Comparison of ENCODE assay signal across 15 cellular contexts in genomic region chr3:58175098-58175428, GRCh38. TPM values are rescaled to one million over a fixed set of nuclear protein-coding genes. Genes with fewer than 3 reads are reported as not detected.
DNase-seq lines count a peak whose midpoint lies in the region; ATAC-seq and TF ChIP-seq lines count a peak whose summit lies in the region.
"Had no signal": no experiment of that assay in that cellular context is flagged by ENCODE, and none has a peak within 500 bp of the region (broad histone marks: within the 10 kb centered on the region; RNA-seq: fewer than 3 reads in every experiment).

No MANE protein-coding gene starts in this region.

- TF ChIP-seq EP300 in esophagus muscularis mucosa (IDR thresholded peaks at IDR 0.05), result no peak

- intact Hi-C loops in PC-3 (cut with micrococcal nuclease), result loop anchor here (5.0 kb wide), 1 partner anchor 223 kb away; no protein-coding TSS in a partner anchor
- intact Hi-C loops in esophagus muscularis mucosa (cut with DNase I), result loop anchor here (5.0 to 10.0 kb wide), 2 partner anchors 42 to 300 kb away; no protein-coding TSS in a partner anchor

- H3K27ac Mint-ChIP-seq in T-cell, result no peak overlapping the region
- H3K27ac Mint-ChIP-seq: activated naive CD8-positive, alpha-beta T cell had no signal

- H3K4me1 ChIP-seq in PC-3 (ENCODE audit: insufficient read depth, low read length) (peaks cover 24% of the 10 kb centered on the region), esophagus muscularis mucosa (peaks cover 39 to 66% (median 52%) of the 10 kb centered on the region in 4 donors), neuron (ENCODE audit: insufficient read depth, low read length) (peaks cover 11% of the 10 kb centered on the region)

- CTCF ChIA-PET in AG04450 (lab: Charles Lee), result interaction anchor here (0.9 to 3.5 kb wide), 3 partner anchors 8 to 126 kb away, joined by 4 to 76 read pairs (median 4); no protein-coding TSS in a partner anchor
- CTCF ChIA-PET in PC-3 (lab: Charles Lee), result no interaction called here
- CTCF ChIA-PET in T-cell (lab: Charles Lee), result interaction anchor here in 1 of 2 donors (0.5 to 0.7 kb wide), 2 partner anchors 49 to 957 kb away, joined by 3 to 5 read pairs; no protein-coding TSS in a partner anchor

- H3F3A ChIP-seq in PC-3 (ENCODE audit: low read length, unreplicated experiment), result peaks cover 9% of the 10 kb centered on the region

- H3K4me2 ChIP-seq in PC-3 (ENCODE audit: low read length), result no peak overlapping the region

- H3K9me3 Mint-ChIP-seq in T-cell, result no peaks in the 10 kb centered on the region

- H3K79me2 ChIP-seq in PC-3 (ENCODE audit: low read length), result no peaks in the 10 kb centered on the region

- 12% methylated on average over 3 of the region's 3 CpGs for WGBS in esophagus muscularis mucosa

- H3K36me3 Mint-ChIP-seq in T-cell, result peaks cover 8% of the 10 kb centered on the region
- H3K36me3 Mint-ChIP-seq: activated naive CD8-positive, alpha-beta T cell had no signal

- no peaks in the 10 kb centered on the region for H3K27me3 ChIP-seq in AG04450 (ENCODE audit: control insufficient read depth, insufficient read depth, low read length)
- no peaks in the 10 kb centered on the region for H3K27me3 ChIP-seq in PC-3 (ENCODE audit: low read length)
- H3K27me3 ChIP-seq in esophagus muscularis mucosa, result no peaks in the 10 kb centered on the region
- H3K27me3 ChIP-seq in neuron (ENCODE audit: insufficient read depth, low read length), result no peaks in the 10 kb centered on the region
- H3K27me3 ChIP-seq: BE2C had no signal

- no peak overlapping the region for H3K4me3 ChIP-seq in AG04450 (ENCODE audit: low read depth, low read length)
- H3K4me3 ChIP-seq in PC-3 (ENCODE audit: low read length), result no peak overlapping the region
- H3K4me3 ChIP-seq in esophagus muscularis mucosa, result no peak overlapping the region
- no peak overlapping the region for H3K4me3 ChIP-seq in neuron (ENCODE audit: low read length)

- DNase-seq in AG04450 (ENCODE audit: low read depth, low spot score) (no peak), PC-3 (no peak), esophagus muscularis mucosa (ENCODE audit: extremely low spot score) (no peak), substantia nigra (lab: John Stamatoyannopoulos, UW) (no peak), T-cell (no peak), OCI-M2 (lab: John Stamatoyannopoulos, UW; ENCODE audit: unreplicated experiment) (no peak), T-helper 1 cell (no peak)
- DNase-seq: BE2C; NCI-H1417 treated with DMSO at 0.1 percent for 48 hours; NCI-H526 treated with DMSO at 0.1 percent for 48 hours; stimulated activated CD4-positive, alpha-beta T cell treated with anti-CD3 and anti-CD28 coated beads, Interleukin-2, amount 100 ng/mL, for 24 hours had no signal

- peaks cover 13 to 15% (median 14%) of the 10 kb centered on the region in 3 donors for H3K4me1 Mint-ChIP-seq in T-cell

- H3K4me3 Mint-ChIP-seq in T-cell, result no peak overlapping the region
- H3K4me3 Mint-ChIP-seq: activated naive CD8-positive, alpha-beta T cell had no signal

- H2AFZ ChIP-seq in PC-3 (ENCODE audit: low read length) (no peak overlapping the region), neuron (ENCODE audit: low read depth, low read length) (peak overlapping the region; percentile 40)

- ATAC-seq in PC-3, result no peak
- ATAC-seq in T-cell (replicated peaks in 1 of 4), result no peak

- BruUV-seq in PC-3 (replicated peaks; lab: Mats Ljungman, UMichigan), result no TSS peak

- TF ChIP-seq CTCF in AG04450 (IDR thresholded peaks at IDR 0.05; ENCODE audit: low read depth, low read length) (no peak), PC-3 (conservative IDR thresholded peaks at IDR 0.05; ENCODE audit: low read depth, low read length) (no peak), esophagus muscularis mucosa (IDR thresholded peaks at IDR 0.05) (no peak)

- H3K9ac ChIP-seq in PC-3 (ENCODE audit: low read length), result no peak overlapping the region

- no peaks in the 10 kb centered on the region for H3K9me2 ChIP-seq in PC-3 (replicated peaks; ENCODE audit: low read length)

- H3K36me3 ChIP-seq in PC-3 (ENCODE audit: low read depth, low read length) (peaks cover 19% of the 10 kb centered on the region; the same call in 1 of the 2 replicates), esophagus muscularis mucosa (peaks cover 4 to 23% (median 13%) of the 10 kb centered on the region in 4 donors), neuron (ENCODE audit: insufficient read depth, low read length) (peaks cover 8% of the 10 kb centered on the region)
- H3K36me3 ChIP-seq: BE2C had no signal

- POLR2A ChIA-PET in AG04450 (lab: Yijun Ruan, JAX) (no interaction called here), PC-3 (lab: Charles Lee; ENCODE audit: unreplicated experiment) (no interaction called here), T-cell (lab: Charles Lee) (no interaction called here)

- H4K20me1 ChIP-seq in PC-3 (ENCODE audit: low read length), result no peaks in the 10 kb centered on the region

- H3K27me3 Mint-ChIP-seq in T-cell, result no peaks in the 10 kb centered on the region
- H3K27me3 Mint-ChIP-seq: activated naive CD8-positive, alpha-beta T cell had no signal

- H3K9me3 ChIP-seq in AG04450 (ENCODE audit: control insufficient read depth, insufficient read depth, low read length), result no peaks in the 10 kb centered on the region
- H3K9me3 ChIP-seq in PC-3 (ENCODE audit: low read length), result no peaks in the 10 kb centered on the region
- no peaks in the 10 kb centered on the region for H3K9me3 ChIP-seq in esophagus muscularis mucosa
- no peaks in the 10 kb centered on the region for H3K9me3 ChIP-seq in neuron (ENCODE audit: low read length)
- H3K9me3 ChIP-seq: BE2C had no signal

- H3K27ac ChIP-seq in AG04450 (ENCODE audit: low read depth, low read length) (peak overlapping the region; percentile 25), PC-3 (ENCODE audit: low read length) (0 out of 2 replicates have a peak overlapping the region, but pooled peaks have one; percentile 6), esophagus muscularis mucosa (replicated peaks in 1 of 4) (peak overlapping the region; percentile 62 to 74 (median 68)), substantia nigra (ENCODE audit: low read depth, low read length, poor library complexity, severe bottlenecking) (no peak overlapping the region)

- TF ChIP-seq POLR2A in esophagus muscularis mucosa (IDR thresholded peaks at IDR 0.05; ENCODE audit: low read depth), result no peak

RNA-seq across cellular contexts. Expression of gene DNASE1L3, which starts 35.7 kb away (rescaled TPM):
- polyA plus RNA-seq in AG04450 (2011; rRNA removed), result not detected in 2 replicates
- polyA minus RNA-seq in AG04450 (2011; rRNA and poly(A)+ RNA removed), result not detected in 2 replicates
- total RNA-seq in PC-3 (2014; rRNA removed) (0.36 and 0.63 TPM in 2 replicates), esophagus muscularis mucosa (1 to 10 TPM in 2 of 4 donors, under 1 TPM in 1, not detected in 1; 0.80 to 2.9 (median 2.2) TPM), T-cell (under 1 TPM in 4 of 5 donors, not detected in 1; 0.30 to 0.73 (median 0.45) TPM)
- total RNA-seq: Daoy, progenitor cell of endocrine pancreas had no signal
